1 cellular context compared by ENCODE assay signal in genomic region chr14:94088516-94088915, GRCh38.
TF ChIP-seq lines count a peak whose summit lies in the region.

No MANE protein-coding gene starts in this region.

TF ChIP-seq in HepG2, 621 proteins besides CTCF, POLR2A, EP300 and RAD21:
- TF ChIP-seq ZNF780A (CRISPR knock-in tag; IDR thresholded peaks at IDR 0.05) (no peak), ZNF20 (CRISPR knock-in tag; IDR thresholded peaks at IDR 0.05) (no peak), MYC (CRISPR knock-in tag; IDR thresholded peaks at IDR 0.05; ENCODE audit: borderline replicate concordance) (no peak), SP5 (CRISPR knock-in tag; IDR thresholded peaks at IDR 0.05; ENCODE audit: borderline replicate concordance, low read depth) (no peak), ZNF639 (CRISPR knock-in tag; conservative IDR thresholded peaks at IDR 0.05) (no peak), ZFY (CRISPR knock-in tag; IDR thresholded peaks at IDR 0.05) (no peak), PAX8 (CRISPR knock-in tag; IDR thresholded peaks at IDR 0.05; ENCODE audit: borderline replicate concordance) (no peak), CCAR2 (optimal IDR thresholded peaks at IDR 0.05; ENCODE audit: low read depth, low read length) (no peak)
- TF ChIP-seq, protein P1, sequence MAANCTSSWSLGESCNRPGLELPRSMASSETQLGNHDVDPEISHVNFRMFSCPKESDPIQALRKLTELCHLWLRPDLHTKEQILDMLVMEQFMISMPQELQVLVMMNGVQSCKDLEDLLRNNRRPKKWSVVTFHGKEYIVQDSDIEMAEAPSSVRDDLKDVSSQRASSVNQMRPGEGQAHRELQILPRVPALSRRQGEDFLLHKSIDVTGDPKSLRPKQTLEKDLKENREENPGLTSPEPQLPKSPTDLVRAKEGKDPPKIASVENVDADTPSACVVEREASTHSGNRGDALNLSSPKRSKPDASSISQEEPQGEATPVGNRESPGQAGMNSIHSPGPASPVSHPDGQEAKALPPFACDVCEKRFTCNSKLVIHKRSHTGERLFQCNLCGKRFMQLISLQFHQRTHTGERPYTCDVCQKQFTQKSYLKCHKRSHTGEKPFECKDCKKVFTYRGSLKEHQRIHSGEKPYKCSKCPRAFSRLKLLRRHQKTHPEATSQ (CRISPR knock-in tag; IDR thresholded peaks at IDR 0.05; ENCODE audit: borderline replicate concordance), result no peak
